Comparison of ENCODE assay signal across 8 cellular contexts in the genomic region with DNA sequence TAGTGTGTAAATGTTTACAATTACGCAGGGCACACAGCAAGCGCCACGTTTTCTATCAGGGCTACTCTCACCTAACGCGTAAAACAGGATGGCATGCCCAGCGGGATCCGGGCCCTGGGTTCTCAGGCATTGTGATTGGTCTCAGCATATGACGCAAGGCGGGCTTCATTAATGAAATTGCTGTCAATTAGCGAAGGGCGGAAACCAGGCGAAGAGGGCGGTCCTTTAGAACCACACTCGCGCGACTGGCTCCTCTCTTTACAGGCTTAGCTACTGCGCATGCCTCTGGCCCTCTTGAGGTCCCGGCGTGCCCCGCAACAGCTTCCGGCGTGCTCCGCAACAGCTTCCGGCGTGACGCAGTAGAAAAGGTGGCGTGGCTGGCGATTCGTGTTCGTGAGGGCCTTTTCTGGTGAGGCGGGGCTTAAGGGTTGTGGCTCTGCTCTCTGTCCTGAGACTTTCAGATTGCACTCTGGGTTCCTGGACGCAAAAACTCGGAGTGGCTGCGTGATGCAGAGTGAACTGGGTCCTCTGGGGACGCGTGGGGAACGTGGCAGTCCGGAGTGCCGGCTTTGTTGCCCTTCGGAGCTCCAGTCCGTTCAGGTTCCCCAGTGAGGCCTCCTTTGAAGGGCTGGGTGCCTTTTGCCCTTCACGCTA. TPM values are rescaled to one million over a fixed set of nuclear protein-coding genes. Genes with fewer than 3 reads are reported as not detected.
DNase-seq lines count a peak whose midpoint lies in the region; ATAC-seq, FAIRE-seq and TF ChIP-seq lines count a peak whose summit lies in the region.

No MANE protein-coding gene starts in this region.

- H3K4me1 Mint-ChIP-seq in T-helper 1 cell treated with Interleukin-12 subunit alpha and Interleukin-12 subunit beta and Interleukin-4 antibody, amounts not matched to agents 30 μg/mL and 1 μg/mL, for 36 hours (ENCODE audit: low read depth), result no peaks in the 10 kb centered on the region

- H3K9ac ChIP-seq in skeletal muscle satellite cell (ENCODE audit: low read depth, low read length), result peak overlapping the region; percentile 82

- DNase-seq in GM12892 (ENCODE audit: insufficient read length) (peak; percentile 38), HUDEP-2 (lab: John Stamatoyannopoulos, UW; ENCODE audit: unreplicated experiment in 76 of 76) (peak in 73 of 76 experiments; percentile 15 to 87 (median 68)), amniotic epithelial cell (ENCODE audit: low read depth) (peak; percentile 94), right atrium auricular region (ENCODE audit: low spot score) (peak; percentile 77), NCI-H1048 (lab: John Stamatoyannopoulos, UW) (no peak)

- H3K27me3 ChIP-seq in right atrium auricular region (no peaks in the 10 kb centered on the region), skeletal muscle satellite cell (ENCODE audit: control insufficient read depth, insufficient read depth, low read length) (no peaks in the 10 kb centered on the region)

- H3K27ac Mint-ChIP-seq in T-helper 1 cell treated with Interleukin-12 subunit alpha and Interleukin-12 subunit beta and Interleukin-4 antibody, amounts not matched to agents 30 μg/mL and 1 μg/mL, for 36 hours, result peak overlapping the region; percentile 76

- no peaks in the 10 kb centered on the region for H3K27me3 Mint-ChIP-seq in T-helper 1 cell treated with Interleukin-12 subunit alpha and Interleukin-12 subunit beta and Interleukin-4 antibody, amounts not matched to agents 30 μg/mL and 1 μg/mL, for 36 hours (ENCODE audit: low read depth)

- peaks cover 11% of the 10 kb centered on the region for H3K36me3 Mint-ChIP-seq in T-helper 1 cell treated with Interleukin-12 subunit alpha and Interleukin-12 subunit beta and Interleukin-4 antibody, amounts not matched to agents 30 μg/mL and 1 μg/mL, for 36 hours (ENCODE audit: low read depth)

- peaks cover 55% of the 10 kb centered on the region for H3K9me3 Mint-ChIP-seq in T-helper 1 cell treated with Interleukin-12 subunit alpha and Interleukin-12 subunit beta and Interleukin-4 antibody, amounts not matched to agents 30 μg/mL and 1 μg/mL, for 36 hours

- peak; percentile 73 for FAIRE-seq in GM12892 (lab: Jason Lieb, UNC)

- no peak for TF ChIP-seq POLR2A in GM12892 (IDR thresholded peaks at IDR 0.05; ENCODE audit: low read depth, low read length)

- H3K9me3 ChIP-seq in right atrium auricular region, result peaks cover 0 to 24% of the 10 kb centered on the region in 2 donors
- no peaks in the 10 kb centered on the region for H3K9me3 ChIP-seq in skeletal muscle satellite cell (replicated peaks; ENCODE audit: low read length)

- H3K36me3 ChIP-seq in right atrium auricular region (no peaks in the 10 kb centered on the region), skeletal muscle satellite cell (ENCODE audit: insufficient read depth, low read length) (no peaks in the 10 kb centered on the region)

- H3K4me3 Mint-ChIP-seq in T-helper 1 cell treated with Interleukin-12 subunit alpha and Interleukin-12 subunit beta and Interleukin-4 antibody, amounts not matched to agents 30 μg/mL and 1 μg/mL, for 36 hours, result peak overlapping the region; percentile 47

- no peak for TF ChIP-seq CTCF in right atrium auricular region (IDR thresholded peaks at IDR 0.05)

- H3K4me1 ChIP-seq in right atrium auricular region (no peaks in the 10 kb centered on the region), skeletal muscle satellite cell (ENCODE audit: control insufficient read depth, insufficient read depth, low read length) (peaks cover 3% of the 10 kb centered on the region)

- peak overlapping the region; percentile 81 for H3K4me2 ChIP-seq in skeletal muscle satellite cell (ENCODE audit: low read length)

- no peak for ATAC-seq in HG03159 (IDR thresholded peaks at IDR 0.05; ENCODE audit: unreplicated experiment)

- H3K4me3 ChIP-seq in right atrium auricular region (peak overlapping the region; percentile 48 to 57), skeletal muscle satellite cell (ENCODE audit: low read length) (peak overlapping the region; percentile 72)

- peak overlapping the region; percentile 71 to 85 for H3K27ac ChIP-seq in right atrium auricular region

RNA-seq across cellular contexts. Expression of a gene that starts 9.2 kb away (rescaled TPM):
- polyA plus RNA-seq in GM12892 (2012; ENCODE audit: missing spikeins), result not detected
- under 1 TPM in 1 of 2 donors, not detected in 1; 0.56 TPM for total RNA-seq in right atrium auricular region
- total RNA-seq in skeletal muscle satellite cell (2012; rRNA removed), result not detected in 2 replicates

RNA-seq across cellular contexts. Expression of a gene that starts 35.9 kb away (rescaled TPM):
- polyA plus RNA-seq in GM12892 (2012; ENCODE audit: missing spikeins), result 9.1 TPM
- total RNA-seq in right atrium auricular region, result 1 to 10 TPM; 4.2 to 9.4 TPM
- 10.3 and 13.2 TPM in 2 replicates for total RNA-seq in skeletal muscle satellite cell (2012; rRNA removed)

RNA-seq across cellular contexts. Expression of a gene that starts 36.1 kb away (rescaled TPM):
- 7.5 TPM for polyA plus RNA-seq in GM12892 (2012; ENCODE audit: missing spikeins)
- 10 to 100 TPM; 10.2 to 16.5 TPM for total RNA-seq in right atrium auricular region
- total RNA-seq in skeletal muscle satellite cell (2012; rRNA removed), result 6.3 and 7.4 TPM in 2 replicates

RNA-seq across cellular contexts. Expression of a gene that starts 59.6 kb away (rescaled TPM):
- 11.2 TPM for polyA plus RNA-seq in GM12892 (2012; ENCODE audit: missing spikeins)
- 10 to 100 TPM; 15.5 to 20.1 TPM for total RNA-seq in right atrium auricular region
- total RNA-seq in skeletal muscle satellite cell (2012; rRNA removed), result 17.7 and 25.1 TPM in 2 replicates

RNA-seq across cellular contexts. Expression of a gene that starts 59.7 kb away (rescaled TPM):
- 2.0 TPM for polyA plus RNA-seq in GM12892 (2012; ENCODE audit: missing spikeins)
- total RNA-seq in right atrium auricular region, result 1 to 10 TPM; 5.0 to 5.4 TPM
- 2.8 and 4.6 TPM in 2 replicates for total RNA-seq in skeletal muscle satellite cell (2012; rRNA removed)
